Comparison of ENCODE assay signal across 9 cellular contexts in the genomic region with DNA sequence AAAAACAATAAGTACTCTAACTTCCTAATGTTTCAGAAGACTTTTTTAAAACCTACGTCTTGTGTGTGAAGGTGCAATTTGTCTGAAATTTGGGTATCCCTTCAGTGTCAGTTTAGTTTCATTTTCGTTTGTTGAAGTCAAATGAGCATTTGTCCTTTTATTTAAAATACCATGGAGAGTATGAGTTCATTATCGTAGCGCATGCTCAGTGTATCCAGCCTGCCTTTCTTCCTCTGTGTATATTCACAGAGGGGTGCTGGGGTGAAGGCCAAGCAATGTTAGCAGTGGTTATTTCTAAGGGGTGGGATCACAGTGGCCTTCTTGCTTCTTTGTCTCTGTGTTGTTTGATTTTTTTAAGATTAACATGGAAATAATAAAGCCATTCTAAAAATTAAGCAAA. TPM values are rescaled to one million over a fixed set of nuclear protein-coding genes. Genes with fewer than 3 reads are reported as not detected.
DNase-seq lines count a peak whose midpoint lies in the region; ATAC-seq and TF ChIP-seq lines count a peak whose summit lies in the region.
"Had no signal": no experiment of that assay in that cellular context is flagged by ENCODE, and none has a peak within 500 bp of the region (broad histone marks: within the 10 kb centered on the region; RNA-seq: fewer than 3 reads in every experiment).

No MANE protein-coding gene starts in this region.

- DNase-seq in GM13977 (ENCODE audit: low spot score) (peak; percentile 24), NCI-H2107 (lab: John Stamatoyannopoulos, UW) (peak; percentile 29), coronary artery (ENCODE audit: low spot score) (no peak), LoVo (ENCODE audit: low spot score) (no peak)
- DNase-seq in natural killer cell treated with Interleukin-12 subunit alpha and Interleukin-12 subunit beta and Interleukin-15 and Interleukin-18, amount 100 ng/mL, for 72 hours (ENCODE audit: low spot score), result no peak

- peak overlapping the region; percentile 71 to 79 for H3K27ac ChIP-seq in coronary artery
- H3K27ac ChIP-seq: HL-60 had no signal

- H3K27ac Mint-ChIP-seq in natural killer cell treated with Interleukin-12 subunit alpha and Interleukin-12 subunit beta and Interleukin-15 and Interleukin-18, amount 100 ng/mL, for 72 hours, result peak overlapping the region; percentile 12 to 53

- no peak for TF ChIP-seq CTCF in GM13977 (IDR thresholded peaks at IDR 0.05; ENCODE audit: extremely low read depth, insufficient read depth, missing control alignments)
- no peak for TF ChIP-seq CTCF in coronary artery (IDR thresholded peaks at IDR 0.05)

- H3K9me3 Mint-ChIP-seq in natural killer cell treated with Interleukin-12 subunit alpha and Interleukin-12 subunit beta and Interleukin-15 and Interleukin-18, amount 100 ng/mL, for 72 hours, result no peaks in the 10 kb centered on the region

- H3K4me3 Mint-ChIP-seq in natural killer cell treated with Interleukin-12 subunit alpha and Interleukin-12 subunit beta and Interleukin-15 and Interleukin-18, amount 100 ng/mL, for 72 hours, result peak overlapping the region; percentile 10

- H3K36me3 Mint-ChIP-seq in natural killer cell treated with Interleukin-12 subunit alpha and Interleukin-12 subunit beta and Interleukin-15 and Interleukin-18, amount 100 ng/mL, for 72 hours, result no peaks in the 10 kb centered on the region

- in situ Hi-C loops in GM13977 (cut with MboI; ENCODE audit: low pct_unique_long_range_greater_than_20kb, low sequenced_read_pairs, unreplicated experiment), result no loop called here

- H3K4me3 ChIP-seq in coronary artery, result peak overlapping the region; percentile 47

- peaks cover 4 to 6% of the 10 kb centered on the region in 2 donors for H3K4me1 Mint-ChIP-seq in natural killer cell treated with Interleukin-12 subunit alpha and Interleukin-12 subunit beta and Interleukin-15 and Interleukin-18, amount 100 ng/mL, for 72 hours (ENCODE audit: low read depth in 2 of 2)

- no peak for ATAC-seq in natural killer cell treated with Interleukin-12 subunit alpha and Interleukin-12 subunit beta and Interleukin-15 and Interleukin-18, amount 100 ng/mL, for 72 hours
- ATAC-seq in HG02610 (IDR thresholded peaks at IDR 0.05; ENCODE audit: unreplicated experiment) (no peak), GM18520 (IDR thresholded peaks at IDR 0.05; ENCODE audit: unreplicated experiment) (no peak), HG03521 (IDR thresholded peaks at IDR 0.05; ENCODE audit: unreplicated experiment) (no peak)

- H3K27me3 Mint-ChIP-seq in natural killer cell treated with Interleukin-12 subunit alpha and Interleukin-12 subunit beta and Interleukin-15 and Interleukin-18, amount 100 ng/mL, for 72 hours, result peaks cover 2 to 5% of the 10 kb centered on the region in 2 donors

RNA-seq across cellular contexts. Expression of a gene that starts 43.2 kb away (rescaled TPM):
- under 1 TPM in 1 of 2 donors, not detected in 1; 0.50 TPM for total RNA-seq in natural killer cell treated with Interleukin-12 subunit alpha and Interleukin-12 subunit beta and Interleukin-15 and Interleukin-18, amount 100 ng/mL, for 72 hours

Comparison
In these comparisons a context has a peak if more than half of its experiments do, and no peak if none do; other contexts are left out.
1. DNase-seq: peak in GM13977 (single experiment) and NCI-H2107 (single experiment); none in coronary artery (single experiment), natural killer cell treated with Interleukin-12 subunit alpha and Interleukin-12 subunit beta and Interleukin-15 and Interleukin-18, amount 100 ng/mL, for 72 hours (single experiment) and LoVo (single experiment).